ENCODE assay signal across 23 cellular contexts in the genomic region with DNA sequence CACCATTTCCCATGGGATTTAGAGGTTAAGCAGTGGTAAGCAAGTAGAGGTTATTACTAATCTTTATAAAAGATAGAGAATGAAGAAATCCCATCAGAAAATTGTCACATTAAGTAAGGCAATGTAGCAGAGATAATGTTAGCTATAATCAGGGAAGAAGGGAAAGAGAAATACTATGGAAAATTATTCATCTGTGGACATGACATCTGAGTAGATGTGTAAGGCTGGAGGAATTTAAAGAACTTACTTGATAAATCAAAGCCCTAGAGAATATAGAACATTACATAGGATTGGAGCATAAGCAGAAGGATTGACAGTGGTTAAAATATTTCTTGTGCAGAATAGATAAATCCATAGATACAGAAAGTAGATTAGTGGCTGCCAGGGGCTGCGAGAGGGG.
DNase-seq lines count a peak whose midpoint lies in the region; ATAC-seq and TF ChIP-seq lines count a peak whose summit lies in the region.
"Had no signal": no experiment of that assay in that cellular context is flagged by ENCODE, and none has a peak within 500 bp of the region (broad histone marks: within the 10 kb centered on the region; RNA-seq: fewer than 3 reads in every experiment).

No MANE protein-coding gene starts in this region.

- H3K27me3 Mint-ChIP-seq in stimulated activated naive CD8-positive, alpha-beta T cell treated with anti-CD3 and anti-CD28 coated beads, Interleukin-15, Interleukin-2, amounts not matched to agents 100 ng/mL and 50 ng/mL, for 24 hours: no peaks in the 10 kb centered on the region
- no peaks in the 10 kb centered on the region for H3K27me3 Mint-ChIP-seq in activated T-helper 17 cell treated with anti-CD3 and anti-CD28 coated beads, Interleukin-2, amount 50 U/mL, for 72 hours
- H3K27me3 Mint-ChIP-seq: naive thymus-derived CD4-positive, alpha-beta T cell had no signal

- H3K4me3 ChIP-seq in fibroblast of pulmonary artery (replicated peaks; ENCODE audit: low read depth, low read length): no peak overlapping the region
- H3K4me3 ChIP-seq in Peyer's patch: no peak overlapping the region
- H3K4me3 ChIP-seq: ovary, testis, vagina had no signal

- peak overlapping the region; percentile 80 for H3K27ac Mint-ChIP-seq in stimulated activated naive CD8-positive, alpha-beta T cell treated with anti-CD3 and anti-CD28 coated beads, Interleukin-15, Interleukin-2, amounts not matched to agents 100 ng/mL and 50 ng/mL, for 24 hours
- peak overlapping the region; percentile 44 for H3K27ac Mint-ChIP-seq in activated T-helper 17 cell treated with anti-CD3 and anti-CD28 coated beads, Interleukin-2, amount 50 U/mL, for 72 hours
- H3K27ac Mint-ChIP-seq: CD4-positive, CD25-positive, alpha-beta regulatory T cell; naive thymus-derived CD4-positive, alpha-beta T cell had no signal

- H3K4me1 ChIP-seq in Peyer's patch: no peaks in the 10 kb centered on the region
- H3K4me1 ChIP-seq: testis had no signal

- no peak for TF ChIP-seq POLR2A in Peyer's patch (IDR thresholded peaks at IDR 0.05)

- no peak overlapping the region for H3K4me3 Mint-ChIP-seq in stimulated activated naive CD8-positive, alpha-beta T cell treated with anti-CD3 and anti-CD28 coated beads, Interleukin-15, Interleukin-2, amounts not matched to agents 100 ng/mL and 50 ng/mL, for 24 hours
- peak overlapping the region; percentile 11 for H3K4me3 Mint-ChIP-seq in activated T-helper 17 cell treated with anti-CD3 and anti-CD28 coated beads, Interleukin-2, amount 50 U/mL, for 72 hours
- H3K4me3 Mint-ChIP-seq: CD4-positive, CD25-positive, alpha-beta regulatory T cell; naive thymus-derived CD4-positive, alpha-beta T cell had no signal

- H3K9me3 Mint-ChIP-seq in stimulated activated naive CD8-positive, alpha-beta T cell treated with anti-CD3 and anti-CD28 coated beads, Interleukin-15, Interleukin-2, amounts not matched to agents 100 ng/mL and 50 ng/mL, for 24 hours: peaks cover 14% of the 10 kb centered on the region
- peaks cover 5% of the 10 kb centered on the region for H3K9me3 Mint-ChIP-seq in activated T-helper 17 cell treated with anti-CD3 and anti-CD28 coated beads, Interleukin-2, amount 50 U/mL, for 72 hours
- H3K9me3 Mint-ChIP-seq: CD4-positive, CD25-positive, alpha-beta regulatory T cell had no signal

- no peaks in the 10 kb centered on the region for H3K27me3 ChIP-seq in Peyer's patch
- H3K27me3 ChIP-seq: ovary, testis, vagina had no signal

- ATAC-seq in stimulated activated naive CD8-positive, alpha-beta T cell treated with anti-CD3 and anti-CD28 coated beads, Interleukin-15, Interleukin-2, amounts not matched to agents 100 U/mL and 50 U/mL, for 24 hours: no peak
- ATAC-seq in activated T-helper 17 cell treated with anti-CD3 and anti-CD28 coated beads, Interleukin-2, amount 50 U/mL, for 72 hours (replicated peaks): no peak
- no peak for ATAC-seq in GM21367 (IDR thresholded peaks at IDR 0.05; ENCODE audit: unreplicated experiment)
- ATAC-seq: naive thymus-derived CD4-positive, alpha-beta T cell; sciatic nerve had no signal

- no peaks in the 10 kb centered on the region for H3K9me3 ChIP-seq in Peyer's patch
- H3K9me3 ChIP-seq: ovary, testis, vagina had no signal

- DNase-seq in stimulated activated naive CD8-positive, alpha-beta T cell treated with anti-CD3 and anti-CD28 coated beads, Interleukin-15, Interleukin-2, amounts not matched to agents 100 U/mL and 50 U/mL, for 24 hours: no peak
- DNase-seq in fibroblast of pulmonary artery (ENCODE audit: low read depth) (peak; percentile 47), SHP77 (lab: John Stamatoyannopoulos, UW) (no peak), Peyer's patch (no peak), DMS53 treated with DMSO at 0.1 percent for 48 hours (lab: John Stamatoyannopoulos, UW; ENCODE audit: unreplicated experiment) (no peak)
- DNase-seq: activated CD4-positive, alpha-beta T cell treated with anti-CD3 and anti-CD28 coated beads for 1 hour; activated gamma-delta T cell treated with Interleukin-2 at 50 U/mL for 16 hours; anterior cingulate cortex; CD4-positive, CD25-positive, alpha-beta regulatory T cell; effector CD8-positive, alpha-beta T cell; GDM1; Karpas-422; mesendoderm; naive thymus-derived CD4-positive, alpha-beta T cell; NCI-H2029; NCI-H446 treated with DMSO at 0.1 percent for 48 hours; ovary; testis had no signal

- no peak overlapping the region for H3K27ac ChIP-seq in Peyer's patch
- H3K27ac ChIP-seq: ovary, testis, vagina had no signal

- no peaks in the 10 kb centered on the region for H3K36me3 ChIP-seq in Peyer's patch
- H3K36me3 ChIP-seq: ovary, vagina had no signal

- TF ChIP-seq CTCF in fibroblast of pulmonary artery (IDR thresholded peaks at IDR 0.05; ENCODE audit: low read length, missing control alignments): no peak
- TF ChIP-seq CTCF in Peyer's patch (IDR thresholded peaks at IDR 0.05): no peak

- H3K4me1 Mint-ChIP-seq in stimulated activated naive CD8-positive, alpha-beta T cell treated with anti-CD3 and anti-CD28 coated beads, Interleukin-15, Interleukin-2, amounts not matched to agents 100 ng/mL and 50 ng/mL, for 24 hours (ENCODE audit: low read depth): peaks cover 64% of the 10 kb centered on the region
- peaks cover 23% of the 10 kb centered on the region for H3K4me1 Mint-ChIP-seq in activated T-helper 17 cell treated with anti-CD3 and anti-CD28 coated beads, Interleukin-2, amount 50 U/mL, for 72 hours

- H3K36me3 Mint-ChIP-seq in stimulated activated naive CD8-positive, alpha-beta T cell treated with anti-CD3 and anti-CD28 coated beads, Interleukin-15, Interleukin-2, amounts not matched to agents 100 ng/mL and 50 ng/mL, for 24 hours (ENCODE audit: low read depth): peaks cover 20% of the 10 kb centered on the region
- no peaks in the 10 kb centered on the region for H3K36me3 Mint-ChIP-seq in activated T-helper 17 cell treated with anti-CD3 and anti-CD28 coated beads, Interleukin-2, amount 50 U/mL, for 72 hours (ENCODE audit: low read depth)
- H3K36me3 Mint-ChIP-seq: CD4-positive, CD25-positive, alpha-beta regulatory T cell had no signal
